ENCODE assay signal across 28 cellular contexts in genomic region chr12:100239589-100239988, GRCh38. TPM values are rescaled to one million over a fixed set of nuclear protein-coding genes. Genes with fewer than 3 reads are reported as not detected.
"Had no signal": no experiment of that assay in that cellular context is flagged by ENCODE, and none has a peak within 500 bp of the region (broad histone marks: within the 10 kb centered on the region; RNA-seq: fewer than 3 reads in every experiment).

No MANE protein-coding gene starts in this region.

- FAIRE-seq: colon, endometrium, endothelial cell of umbilical vein, frontal cortex had no signal

- DNase-seq: colonic mucosa; cortex of kidney; dermis blood vessel endothelial cell; dorsolateral prefrontal cortex; effector CD4-positive, alpha-beta T cell; effector CD8-positive, alpha-beta T cell; effector memory CD4-positive, alpha-beta T cell; effector memory CD8-positive, alpha-beta T cell; endodermal cell; erythroblast; esophagus squamous epithelium; foreskin fibroblast; foreskin keratinocyte; foreskin melanocyte; gastrocnemius medialis; glutamatergic neuron; head of caudate nucleus; heart left ventricle; heart right ventricle had no signal

- H3K27me3 Mint-ChIP-seq: dendritic cell treated with granulocyte-macrophage colony-stimulating factor and Interleukin-4, amounts not matched to agents 40 ng/mL and 50 ng/mL, for 4 days; effector memory CD8-positive, alpha-beta T cell had no signal

- H3K36me3 ChIP-seq: colonic mucosa, esophagus muscularis mucosa, esophagus squamous epithelium, gastrocnemius medialis, heart left ventricle, heart right ventricle had no signal

- H3K4me3 Mint-ChIP-seq: dendritic cell treated with granulocyte-macrophage colony-stimulating factor and Interleukin-4, amounts not matched to agents 40 ng/mL and 50 ng/mL, for 4 days; effector memory CD8-positive, alpha-beta T cell; endodermal cell had no signal

- H3K4me3 ChIP-seq: colonic mucosa, coronary artery, dorsolateral prefrontal cortex, esophagus muscularis mucosa, esophagus squamous epithelium, gastrocnemius medialis, heart left ventricle, heart right ventricle had no signal

- ATAC-seq: effector memory CD8-positive, alpha-beta T cell; esophagus mucosa; foreskin keratinocyte; gastrocnemius medialis; heart left ventricle; heart right ventricle had no signal

- H3K9me3 Mint-ChIP-seq: dendritic cell treated with granulocyte-macrophage colony-stimulating factor and Interleukin-4, amounts not matched to agents 40 ng/mL and 50 ng/mL, for 4 days; effector memory CD8-positive, alpha-beta T cell had no signal

- H3K4me1 ChIP-seq: colonic mucosa, foreskin keratinocyte, gastrocnemius medialis, heart right ventricle had no signal

- H3K27ac Mint-ChIP-seq: dendritic cell treated with granulocyte-macrophage colony-stimulating factor and Interleukin-4, amounts not matched to agents 40 ng/mL and 50 ng/mL, for 4 days; effector memory CD8-positive, alpha-beta T cell; endodermal cell had no signal

- H3K27ac ChIP-seq: colonic mucosa, coronary artery, dorsolateral prefrontal cortex, epithelial cell of prostate, esophagus muscularis mucosa, esophagus squamous epithelium, foreskin keratinocyte, gastrocnemius medialis, heart left ventricle, heart right ventricle had no signal

- H3K27me3 ChIP-seq: colonic mucosa, dorsolateral prefrontal cortex, esophagus muscularis mucosa, esophagus squamous epithelium, foreskin keratinocyte, gastrocnemius medialis, heart left ventricle, heart right ventricle had no signal

- H3K4me1 Mint-ChIP-seq: endodermal cell had no signal

- H3K9me3 ChIP-seq: colonic mucosa, esophagus muscularis mucosa, esophagus squamous epithelium, gastrocnemius medialis, heart left ventricle, heart right ventricle had no signal

RNA-seq across cellular contexts. Expression of gene DEPDC4, which starts 27.3 kb away (rescaled TPM):
- total RNA-seq: gastrocnemius medialis had no signal
